8 cellular contexts compared by ENCODE assay signal in genomic region chrX:155215443-155216178, GRCh38. TPM values are rescaled to one million over a fixed set of nuclear protein-coding genes. Genes with fewer than 3 reads are reported as not detected.
DNase-seq lines count a peak whose midpoint lies in the region; ATAC-seq lines count a peak whose summit lies in the region.

No MANE protein-coding gene starts in this region.

- peaks cover 0 to 21% (median 9%) of the 10 kb centered on the region in 11 experiments; a peak in 11 of 22 replicates for H4K20me1 ChIP-seq in BLaER1 treated with 17β-estradiol and CSF1 and Interleukin-3, amounts not matched to agents 10 nM and 100 nM

- no peak for DNase-seq in activated naive CD8-positive, alpha-beta T cell treated with anti-CD3 and anti-CD28 coated beads, Interleukin-2, amount 10 ng/mL, durations not matched to agents 7 days and 5 days
- no peak for DNase-seq in immature natural killer cell
- no peak for DNase-seq in stimulated activated naive CD8-positive, alpha-beta T cell treated with anti-CD3 and anti-CD28 coated beads, Interleukin-15, Interleukin-2, amounts not matched to agents 100 U/mL and 50 U/mL, for 24 hours
- no peak for DNase-seq in SW480 (ENCODE audit: low spot score)
- no peak for DNase-seq in OCI-M1 (lab: John Stamatoyannopoulos, UW)

- peak; percentile 27 for ATAC-seq in GM19328 (IDR thresholded peaks at IDR 0.05; ENCODE audit: unreplicated experiment)
- ATAC-seq in HG03342 (IDR thresholded peaks at IDR 0.05; ENCODE audit: unreplicated experiment), result peak; percentile 36
- ATAC-seq in activated naive CD8-positive, alpha-beta T cell treated with anti-CD3 and anti-CD28 coated beads, Interleukin-2, amount 10 ng/mL, durations not matched to agents 7 days and 5 days (ENCODE audit: low read depth), result peak; percentile 53
- peak; percentile 24 for ATAC-seq in stimulated activated naive CD8-positive, alpha-beta T cell treated with anti-CD3 and anti-CD28 coated beads, Interleukin-15, Interleukin-2, amounts not matched to agents 100 U/mL and 50 U/mL, for 24 hours

- peaks cover 2% of the 10 kb centered on the region for H3K36me3 Mint-ChIP-seq in activated naive CD8-positive, alpha-beta T cell treated with anti-CD3 and anti-CD28 coated beads, Interleukin-2, amount 10 ng/mL, durations not matched to agents 7 days and 5 days
- no peaks in the 10 kb centered on the region for H3K36me3 Mint-ChIP-seq in immature natural killer cell

- peak overlapping the region; percentile 39 to 65 (median 53) for H3K4me2 ChIP-seq in BLaER1 treated with 17β-estradiol and CSF1 and Interleukin-3, amounts not matched to agents 10 nM and 100 nM

- H3K36me3 ChIP-seq in BLaER1 treated with 17β-estradiol and CSF1 and Interleukin-3, amounts not matched to agents 10 nM and 100 nM, result peaks cover 3 to 11% (median 7%) of the 10 kb centered on the region in 11 experiments; a peak in 21 of 22 replicates

- peak overlapping the region; percentile 88 to 92 (median 90); a peak in 21 of 22 replicates for H3K9ac ChIP-seq in BLaER1 treated with 17β-estradiol and CSF1 and Interleukin-3, amounts not matched to agents 10 nM and 100 nM

- H3K9me3 ChIP-seq in BLaER1 treated with 17β-estradiol and CSF1 and Interleukin-3, amounts not matched to agents 10 nM and 100 nM (replicated peaks in 1 of 11), result peaks cover 0 to 5% (median 2%) of the 10 kb centered on the region in 11 experiments; a peak in 12 of 22 replicates

- peak overlapping the region; percentile 89 for H3K27ac Mint-ChIP-seq in activated naive CD8-positive, alpha-beta T cell treated with anti-CD3 and anti-CD28 coated beads, Interleukin-2, amount 10 ng/mL, durations not matched to agents 7 days and 5 days
- peak overlapping the region; percentile 58 to 92 (median 91) for H3K27ac Mint-ChIP-seq in immature natural killer cell

- peak overlapping the region; percentile 58 to 81 (median 71) for H3K4me3 ChIP-seq in BLaER1 treated with 17β-estradiol and CSF1 and Interleukin-3, amounts not matched to agents 10 nM and 100 nM

- peaks cover 10 to 82% (median 64%) of the 10 kb centered on the region in 11 experiments; a peak in 21 of 22 replicates for H3K27me3 ChIP-seq in BLaER1 treated with 17β-estradiol and CSF1 and Interleukin-3, amounts not matched to agents 10 nM and 100 nM

- H3K4me3 Mint-ChIP-seq in activated naive CD8-positive, alpha-beta T cell treated with anti-CD3 and anti-CD28 coated beads, Interleukin-2, amount 10 ng/mL, durations not matched to agents 7 days and 5 days, result peak overlapping the region; percentile 97
- H3K4me3 Mint-ChIP-seq in immature natural killer cell, result peak overlapping the region; percentile 92 to 98 (median 95)

- H3K4me1 ChIP-seq in BLaER1 treated with 17β-estradiol and CSF1 and Interleukin-3, amounts not matched to agents 10 nM and 100 nM, result peaks cover 4 to 22% (median 18%) of the 10 kb centered on the region in 10 experiments; a peak in 14 of 20 replicates

- peak overlapping the region; percentile 80 to 95 (median 89); a peak in 21 of 22 replicates for H3K27ac ChIP-seq in BLaER1 treated with 17β-estradiol and CSF1 and Interleukin-3, amounts not matched to agents 10 nM and 100 nM

- no peaks in the 10 kb centered on the region for H3K9me3 Mint-ChIP-seq in activated naive CD8-positive, alpha-beta T cell treated with anti-CD3 and anti-CD28 coated beads, Interleukin-2, amount 10 ng/mL, durations not matched to agents 7 days and 5 days
- peaks cover 0 to 2% (median 0%) of the 10 kb centered on the region in 6 donors for H3K9me3 Mint-ChIP-seq in immature natural killer cell

- peaks cover 18% of the 10 kb centered on the region for H3K4me1 Mint-ChIP-seq in activated naive CD8-positive, alpha-beta T cell treated with anti-CD3 and anti-CD28 coated beads, Interleukin-2, amount 10 ng/mL, durations not matched to agents 7 days and 5 days
- H3K4me1 Mint-ChIP-seq in immature natural killer cell, result peaks cover 14 to 30% of the 10 kb centered on the region in 2 donors

- H3K27me3 Mint-ChIP-seq in activated naive CD8-positive, alpha-beta T cell treated with anti-CD3 and anti-CD28 coated beads, Interleukin-2, amount 10 ng/mL, durations not matched to agents 7 days and 5 days, result no peaks in the 10 kb centered on the region
- H3K27me3 Mint-ChIP-seq in immature natural killer cell (ENCODE audit: low read depth in 3 of 3), result peaks cover 0 to 4% (median 3%) of the 10 kb centered on the region in 3 donors

- POLR2A ChIA-PET in activated naive CD8-positive, alpha-beta T cell treated with anti-CD3 and anti-CD28 coated beads, Interleukin-2, amount 10 ng/mL, durations not matched to agents 7 days and 5 days (lab: Charles Lee), result interaction anchor here (1.3 kb wide), 1 partner anchor 46 kb away, joined by 3 read pairs; no protein-coding TSS in a partner anchor

RNA-seq across cellular contexts. Expression of gene VBP1, which starts 0.6 kb away (rescaled TPM):
- total RNA-seq in activated naive CD8-positive, alpha-beta T cell treated with anti-CD3 and anti-CD28 coated beads, Interleukin-2, amount 10 ng/mL, durations not matched to agents 7 days and 5 days, result 10 to 100 TPM; 44.7 to 49.2 TPM
- 10 to 100 TPM; 67.9 to 86.5 (median 69.1) TPM for polyA plus RNA-seq in immature natural killer cell

RNA-seq across cellular contexts. Expression of gene RAB39B, which starts 48.7 kb away (rescaled TPM):
- total RNA-seq in activated naive CD8-positive, alpha-beta T cell treated with anti-CD3 and anti-CD28 coated beads, Interleukin-2, amount 10 ng/mL, durations not matched to agents 7 days and 5 days, result 1 to 10 TPM; 9.4 to 9.8 TPM
- polyA plus RNA-seq in immature natural killer cell, result 1 to 10 TPM; 2.3 to 8.0 (median 2.9) TPM
